Comparison of ENCODE assay signal across 1 cellular context in the genomic region with DNA sequence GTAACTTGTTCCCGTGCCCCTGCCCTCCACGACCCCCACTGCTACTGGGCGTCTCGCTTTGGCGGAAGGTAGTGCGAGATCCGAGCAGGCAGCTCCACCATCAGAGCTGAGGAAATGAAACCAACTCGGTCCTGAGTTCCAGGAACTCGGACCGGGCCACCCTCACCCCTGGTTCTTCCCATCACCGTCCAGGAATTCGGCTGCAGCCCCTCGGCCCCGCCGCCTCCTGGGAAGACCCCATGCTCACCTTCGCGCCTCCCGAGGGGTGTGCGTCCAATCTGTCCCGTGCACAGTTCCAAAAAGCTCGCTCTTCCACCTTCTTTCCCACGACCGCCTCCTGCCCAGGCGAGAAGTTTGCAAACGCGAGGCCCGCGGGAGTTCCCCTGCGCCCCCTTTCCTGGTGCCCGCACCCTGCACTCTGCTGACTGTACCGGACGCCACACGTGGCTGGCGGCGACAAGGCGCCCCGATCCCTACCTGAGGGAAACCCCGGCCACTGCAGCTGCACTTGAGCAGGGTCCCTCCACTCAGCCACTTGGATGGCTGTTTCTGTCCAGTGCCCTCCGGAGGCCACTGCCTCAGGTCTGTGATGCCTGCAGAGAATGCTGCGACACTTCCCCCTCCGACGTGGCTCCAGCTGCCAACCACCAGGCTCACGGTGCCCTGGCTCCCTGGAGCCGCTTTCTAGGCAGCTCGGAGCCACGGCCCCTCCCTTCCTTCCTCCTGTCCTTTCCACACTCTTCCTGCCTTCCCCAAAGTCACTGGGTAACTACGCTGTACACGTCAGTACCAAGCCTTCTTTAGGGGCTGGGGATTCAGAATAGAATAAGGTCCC.
TF ChIP-seq lines count a peak whose summit lies in the region.

A gene (minus strand): TSS at position 657 of the 835 bp plus-strand sequence. CDS start 5,105 bp downstream, outside the sequence.

TF ChIP-seq in HEK293, 187 proteins besides CTCF, POLR2A, EP300 and RAD21 (continued from another document):
- TF ChIP-seq, protein P1, sequence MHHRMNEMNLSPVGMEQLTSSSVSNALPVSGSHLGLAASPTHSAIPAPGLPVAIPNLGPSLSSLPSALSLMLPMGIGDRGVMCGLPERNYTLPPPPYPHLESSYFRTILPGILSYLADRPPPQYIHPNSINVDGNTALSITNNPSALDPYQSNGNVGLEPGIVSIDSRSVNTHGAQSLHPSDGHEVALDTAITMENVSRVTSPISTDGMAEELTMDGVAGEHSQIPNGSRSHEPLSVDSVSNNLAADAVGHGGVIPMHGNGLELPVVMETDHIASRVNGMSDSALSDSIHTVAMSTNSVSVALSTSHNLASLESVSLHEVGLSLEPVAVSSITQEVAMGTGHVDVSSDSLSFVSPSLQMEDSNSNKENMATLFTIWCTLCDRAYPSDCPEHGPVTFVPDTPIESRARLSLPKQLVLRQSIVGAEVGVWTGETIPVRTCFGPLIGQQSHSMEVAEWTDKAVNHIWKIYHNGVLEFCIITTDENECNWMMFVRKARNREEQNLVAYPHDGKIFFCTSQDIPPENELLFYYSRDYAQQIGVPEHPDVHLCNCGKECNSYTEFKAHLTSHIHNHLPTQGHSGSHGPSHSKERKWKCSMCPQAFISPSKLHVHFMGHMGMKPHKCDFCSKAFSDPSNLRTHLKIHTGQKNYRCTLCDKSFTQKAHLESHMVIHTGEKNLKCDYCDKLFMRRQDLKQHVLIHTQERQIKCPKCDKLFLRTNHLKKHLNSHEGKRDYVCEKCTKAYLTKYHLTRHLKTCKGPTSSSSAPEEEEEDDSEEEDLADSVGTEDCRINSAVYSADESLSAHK (tag by site-specific recombination; IDR thresholded peaks at IDR 0.05) = peak; percentile 44; the same call in 1 of the 2 replicates
- peak; percentile 97 for TF ChIP-seq ZNF223 (tag by site-specific recombination; IDR thresholded peaks at IDR 0.05)
- TF ChIP-seq ZNF19 (tag by site-specific recombination; IDR thresholded peaks at IDR 0.05; ENCODE audit: low read depth) = no peak
- TF ChIP-seq OSR2 (tag by site-specific recombination; IDR thresholded peaks at IDR 0.05) = no peak
- no peak for TF ChIP-seq MEIS1 (CRISPR knock-in tag; IDR thresholded peaks at IDR 0.05; ENCODE audit: borderline replicate concordance)
- TF ChIP-seq ZNF843 (tag by site-specific recombination; IDR thresholded peaks at IDR 0.05) = no peak
- no peak for TF ChIP-seq ZEB2 (tag by site-specific recombination; IDR thresholded peaks at IDR 0.05)
- no peak for TF ChIP-seq ZNF394 (tag by site-specific recombination; IDR thresholded peaks at IDR 0.05; ENCODE audit: borderline replicate concordance)
- no peak for TF ChIP-seq ZNF510 (tag by site-specific recombination; IDR thresholded peaks at IDR 0.05; ENCODE audit: insufficient replicate concordance)
- peak; percentile 32; the same call in 1 of the 2 replicates for TF ChIP-seq ZBTB17 (tag by site-specific recombination; IDR thresholded peaks at IDR 0.05)
- TF ChIP-seq, protein P2, sequence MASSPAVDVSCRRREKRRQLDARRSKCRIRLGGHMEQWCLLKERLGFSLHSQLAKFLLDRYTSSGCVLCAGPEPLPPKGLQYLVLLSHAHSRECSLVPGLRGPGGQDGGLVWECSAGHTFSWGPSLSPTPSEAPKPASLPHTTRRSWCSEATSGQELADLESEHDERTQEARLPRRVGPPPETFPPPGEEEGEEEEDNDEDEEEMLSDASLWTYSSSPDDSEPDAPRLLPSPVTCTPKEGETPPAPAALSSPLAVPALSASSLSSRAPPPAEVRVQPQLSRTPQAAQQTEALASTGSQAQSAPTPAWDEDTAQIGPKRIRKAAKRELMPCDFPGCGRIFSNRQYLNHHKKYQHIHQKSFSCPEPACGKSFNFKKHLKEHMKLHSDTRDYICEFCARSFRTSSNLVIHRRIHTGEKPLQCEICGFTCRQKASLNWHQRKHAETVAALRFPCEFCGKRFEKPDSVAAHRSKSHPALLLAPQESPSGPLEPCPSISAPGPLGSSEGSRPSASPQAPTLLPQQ (tag by site-specific recombination; IDR thresholded peaks at IDR 0.05) = 0 out of 2 replicates have a peak, but pooled peaks have one; percentile 24
- TF ChIP-seq GLIS2 (tag by site-specific recombination; IDR thresholded peaks at IDR 0.05) = peak; percentile 43; the same call in 1 of the 2 replicates
- TF ChIP-seq, protein P3, sequence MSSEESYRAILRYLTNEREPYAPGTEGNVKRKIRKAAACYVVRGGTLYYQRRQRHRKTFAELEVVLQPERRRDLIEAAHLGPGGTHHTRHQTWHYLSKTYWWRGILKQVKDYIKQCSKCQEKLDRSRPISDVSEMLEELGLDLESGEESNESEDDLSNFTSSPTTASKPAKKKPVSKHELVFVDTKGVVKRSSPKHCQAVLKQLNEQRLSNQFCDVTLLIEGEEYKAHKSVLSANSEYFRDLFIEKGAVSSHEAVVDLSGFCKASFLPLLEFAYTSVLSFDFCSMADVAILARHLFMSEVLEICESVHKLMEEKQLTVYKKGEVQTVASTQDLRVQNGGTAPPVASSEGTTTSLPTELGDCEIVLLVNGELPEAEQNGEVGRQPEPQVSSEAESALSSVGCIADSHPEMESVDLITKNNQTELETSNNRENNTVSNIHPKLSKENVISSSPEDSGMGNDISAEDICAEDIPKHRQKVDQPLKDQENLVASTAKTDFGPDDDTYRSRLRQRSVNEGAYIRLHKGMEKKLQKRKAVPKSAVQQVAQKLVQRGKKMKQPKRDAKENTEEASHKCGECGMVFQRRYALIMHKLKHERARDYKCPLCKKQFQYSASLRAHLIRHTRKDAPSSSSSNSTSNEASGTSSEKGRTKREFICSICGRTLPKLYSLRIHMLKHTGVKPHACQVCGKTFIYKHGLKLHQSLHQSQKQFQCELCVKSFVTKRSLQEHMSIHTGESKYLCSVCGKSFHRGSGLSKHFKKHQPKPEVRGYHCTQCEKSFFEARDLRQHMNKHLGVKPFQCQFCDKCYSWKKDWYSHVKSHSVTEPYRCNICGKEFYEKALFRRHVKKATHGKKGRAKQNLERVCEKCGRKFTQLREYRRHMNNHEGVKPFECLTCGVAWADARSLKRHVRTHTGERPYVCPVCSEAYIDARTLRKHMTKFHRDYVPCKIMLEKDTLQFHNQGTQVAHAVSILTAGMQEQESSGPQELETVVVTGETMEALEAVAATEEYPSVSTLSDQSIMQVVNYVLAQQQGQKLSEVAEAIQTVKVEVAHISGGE (tag by site-specific recombination; conservative IDR thresholded peaks at IDR 0.05; ENCODE audit: low read depth) = peak; percentile 36; the same call in 1 of the 2 replicates
- peak; percentile 33; the same call in 1 of the 2 replicates for TF ChIP-seq ZNF501 (tag by site-specific recombination; IDR thresholded peaks at IDR 0.05)
- no peak for TF ChIP-seq ZNF629 (tag by site-specific recombination; IDR thresholded peaks at IDR 0.05)
- TF ChIP-seq, protein P4, sequence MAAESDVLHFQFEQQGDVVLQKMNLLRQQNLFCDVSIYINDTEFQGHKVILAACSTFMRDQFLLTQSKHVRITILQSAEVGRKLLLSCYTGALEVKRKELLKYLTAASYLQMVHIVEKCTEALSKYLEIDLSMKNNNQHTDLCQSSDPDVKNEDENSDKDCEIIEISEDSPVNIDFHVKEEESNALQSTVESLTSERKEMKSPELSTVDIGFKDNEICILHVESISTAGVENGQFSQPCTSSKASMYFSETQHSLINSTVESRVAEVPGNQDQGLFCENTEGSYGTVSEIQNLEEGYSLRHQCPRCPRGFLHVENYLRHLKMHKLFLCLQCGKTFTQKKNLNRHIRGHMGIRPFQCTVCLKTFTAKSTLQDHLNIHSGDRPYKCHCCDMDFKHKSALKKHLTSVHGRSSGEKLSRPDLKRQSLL (tag by site-specific recombination; IDR thresholded peaks at IDR 0.05) = peak; percentile 92
- 0 out of 2 replicates have a peak, but pooled peaks have one; percentile 14 for TF ChIP-seq ZNF10 (tag by site-specific recombination; IDR thresholded peaks at IDR 0.05)
- 0 out of 2 replicates have a peak, but pooled peaks have one; percentile 25 for TF ChIP-seq ZNF366 (tag by site-specific recombination; conservative IDR thresholded peaks at IDR 0.05)
- TF ChIP-seq, protein P5, sequence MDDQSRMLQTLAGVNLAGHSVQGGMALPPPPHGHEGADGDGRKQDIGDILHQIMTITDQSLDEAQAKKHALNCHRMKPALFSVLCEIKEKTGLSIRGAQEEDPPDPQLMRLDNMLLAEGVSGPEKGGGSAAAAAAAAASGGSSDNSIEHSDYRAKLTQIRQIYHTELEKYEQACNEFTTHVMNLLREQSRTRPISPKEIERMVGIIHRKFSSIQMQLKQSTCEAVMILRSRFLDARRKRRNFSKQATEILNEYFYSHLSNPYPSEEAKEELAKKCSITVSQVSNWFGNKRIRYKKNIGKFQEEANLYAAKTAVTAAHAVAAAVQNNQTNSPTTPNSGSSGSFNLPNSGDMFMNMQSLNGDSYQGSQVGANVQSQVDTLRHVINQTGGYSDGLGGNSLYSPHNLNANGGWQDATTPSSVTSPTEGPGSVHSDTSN (CRISPR knock-in tag; IDR thresholded peaks at IDR 0.05) = no peak; the same call in 1 of the 2 replicates
- TF ChIP-seq, protein P6, sequence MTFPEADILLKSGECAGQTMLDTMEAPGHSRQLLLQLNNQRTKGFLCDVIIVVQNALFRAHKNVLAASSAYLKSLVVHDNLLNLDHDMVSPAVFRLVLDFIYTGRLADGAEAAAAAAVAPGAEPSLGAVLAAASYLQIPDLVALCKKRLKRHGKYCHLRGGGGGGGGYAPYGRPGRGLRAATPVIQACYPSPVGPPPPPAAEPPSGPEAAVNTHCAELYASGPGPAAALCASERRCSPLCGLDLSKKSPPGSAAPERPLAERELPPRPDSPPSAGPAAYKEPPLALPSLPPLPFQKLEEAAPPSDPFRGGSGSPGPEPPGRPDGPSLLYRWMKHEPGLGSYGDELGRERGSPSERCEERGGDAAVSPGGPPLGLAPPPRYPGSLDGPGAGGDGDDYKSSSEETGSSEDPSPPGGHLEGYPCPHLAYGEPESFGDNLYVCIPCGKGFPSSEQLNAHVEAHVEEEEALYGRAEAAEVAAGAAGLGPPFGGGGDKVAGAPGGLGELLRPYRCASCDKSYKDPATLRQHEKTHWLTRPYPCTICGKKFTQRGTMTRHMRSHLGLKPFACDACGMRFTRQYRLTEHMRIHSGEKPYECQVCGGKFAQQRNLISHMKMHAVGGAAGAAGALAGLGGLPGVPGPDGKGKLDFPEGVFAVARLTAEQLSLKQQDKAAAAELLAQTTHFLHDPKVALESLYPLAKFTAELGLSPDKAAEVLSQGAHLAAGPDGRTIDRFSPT (tag by site-specific recombination; IDR thresholded peaks at IDR 0.05) = 0 out of 2 replicates have a peak, but pooled peaks have one; percentile 19
- TF ChIP-seq ZNF157 (tag by site-specific recombination; IDR thresholded peaks at IDR 0.05) = no peak
